In the genomic region with DNA sequence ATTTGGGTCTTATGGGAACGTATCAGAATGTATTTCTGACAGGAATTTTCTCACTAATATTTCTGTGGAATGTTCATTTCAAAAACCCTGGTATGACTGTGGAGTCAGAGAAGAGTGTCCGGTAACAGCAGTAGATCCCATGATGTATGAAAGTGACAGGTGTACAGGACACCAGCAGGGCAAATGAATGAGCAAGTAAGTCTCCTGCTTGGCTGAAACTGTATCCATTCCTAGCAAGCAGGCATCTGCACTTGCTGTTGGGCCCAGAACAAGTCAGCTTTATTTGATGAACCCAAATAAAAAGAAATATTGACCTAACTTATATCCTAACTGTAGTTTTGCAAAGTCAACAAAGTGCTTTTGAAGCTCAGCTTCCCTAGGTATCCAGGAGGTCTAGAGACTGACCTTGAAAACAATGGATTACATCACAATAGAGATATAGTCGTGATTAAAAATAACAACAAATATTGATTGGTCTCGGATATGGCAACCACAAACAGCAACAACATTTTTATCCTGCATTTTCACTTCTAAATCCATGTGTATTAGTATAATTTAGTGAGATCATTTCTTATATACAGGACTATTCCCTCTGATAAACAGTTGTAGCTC, we compare ENCODE assay signal across 28 cellular contexts. TPM values are rescaled to one million over a fixed set of nuclear protein-coding genes. Genes with fewer than 3 reads are reported as not detected.
"Had no signal": no experiment of that assay in that cellular context is flagged by ENCODE, and none has a peak within 500 bp of the region (broad histone marks: within the 10 kb centered on the region; RNA-seq: fewer than 3 reads in every experiment).

No MANE protein-coding gene starts in this region.

- DNase-seq: activated CD4-positive, alpha-beta T cell treated with anti-CD3 and anti-CD28 coated beads for 1 hour; activated CD4-positive, alpha-beta T cell treated with anti-CD3 and anti-CD28 coated beads, Interleukin-2, amount 50 U/mL, for 1 hour; activated gamma-delta T cell treated with Interleukin-2 at 50 U/mL for 16 hours; activated T-cell treated with anti-CD3 and anti-CD28 coated beads, Interleukin-2, amount 50 U/mL, for 1 hour; anterior cingulate cortex; body of pancreas; dermis blood vessel endothelial cell; effector CD8-positive, alpha-beta T cell; erythroblast; foreskin keratinocyte; immature natural killer cell; lower lobe of right lung; mesendoderm; mucosa of descending colon; naive thymus-derived CD4-positive, alpha-beta T cell; posterior cingulate gyrus; sigmoid colon; spleen; stimulated activated CD4-positive, alpha-beta T cell treated with anti-CD3 and anti-CD28 coated beads, Interleukin-4, amount 100 ng/mL, for 1 hour; stimulated activated naive CD4-positive, alpha-beta T cell; T-helper 9 cell; upper lobe of left lung had no signal

- H3K9me3 ChIP-seq: lower lobe of right lung, mucosa of descending colon, sigmoid colon, upper lobe of left lung had no signal

- H3K4me3 ChIP-seq: body of pancreas, lower lobe of right lung, mucosa of descending colon, neural progenitor cell, sigmoid colon, spleen, upper lobe of left lung had no signal

- H3K4me1 ChIP-seq: body of pancreas, foreskin keratinocyte, lower lobe of right lung, sigmoid colon, spleen, upper lobe of left lung had no signal

- H3K27me3 ChIP-seq: body of pancreas, neural progenitor cell, sigmoid colon, spleen, upper lobe of left lung had no signal

- H3K4me3 Mint-ChIP-seq: activated naive CD4-positive, alpha-beta T cell treated with anti-CD3 and anti-CD28 coated beads, Interleukin-2, amount 50 U/mL, for 24 hours; immature natural killer cell; naive thymus-derived CD4-positive, alpha-beta T cell; neural progenitor cell had no signal

- H3K27ac Mint-ChIP-seq: activated naive CD4-positive, alpha-beta T cell treated with anti-CD3 and anti-CD28 coated beads, Interleukin-2, amount 50 U/mL, for 24 hours; immature natural killer cell; naive thymus-derived CD4-positive, alpha-beta T cell; neural progenitor cell had no signal

- H3K36me3 Mint-ChIP-seq: activated naive CD4-positive, alpha-beta T cell treated with anti-CD3 and anti-CD28 coated beads, Interleukin-2, amount 50 U/mL, for 24 hours; immature natural killer cell; naive thymus-derived CD4-positive, alpha-beta T cell; neural progenitor cell had no signal

- H3K27ac ChIP-seq: body of pancreas, foreskin keratinocyte, lower lobe of right lung, neural progenitor cell, sigmoid colon, spleen, upper lobe of left lung had no signal

- H3K27me3 Mint-ChIP-seq: activated naive CD4-positive, alpha-beta T cell treated with anti-CD3 and anti-CD28 coated beads, Interleukin-2, amount 50 U/mL, for 24 hours had no signal

- ATAC-seq: body of pancreas; foreskin keratinocyte; left lobe of liver; lower lobe of right lung; mucosa of descending colon; naive thymus-derived CD4-positive, alpha-beta T cell had no signal

- H3K36me3 ChIP-seq: lower lobe of right lung, neural progenitor cell, sigmoid colon, spleen, upper lobe of left lung had no signal

- H3K4me1 Mint-ChIP-seq: activated naive CD4-positive, alpha-beta T cell treated with anti-CD3 and anti-CD28 coated beads, Interleukin-2, amount 50 U/mL, for 24 hours; immature natural killer cell; naive thymus-derived CD4-positive, alpha-beta T cell; neural progenitor cell had no signal

RNA-seq across cellular contexts. Expression of gene NXPH2, which starts 37.6 kb away (rescaled TPM):
- total RNA-seq: body of pancreas; cardiac septum; dermis blood vessel endothelial cell; foreskin keratinocyte; kidney epithelial cell; left lobe of liver; lower lobe of right lung; naive thymus-derived CD4-positive, alpha-beta T cell; renal cortical epithelial cell; spleen; upper lobe of left lung had no signal
- polyA plus RNA-seq: foreskin keratinocyte; immature natural killer cell; naive thymus-derived CD4-positive, alpha-beta T cell; spleen had no signal
